21 cellular contexts compared by ENCODE assay signal in the genomic region with DNA sequence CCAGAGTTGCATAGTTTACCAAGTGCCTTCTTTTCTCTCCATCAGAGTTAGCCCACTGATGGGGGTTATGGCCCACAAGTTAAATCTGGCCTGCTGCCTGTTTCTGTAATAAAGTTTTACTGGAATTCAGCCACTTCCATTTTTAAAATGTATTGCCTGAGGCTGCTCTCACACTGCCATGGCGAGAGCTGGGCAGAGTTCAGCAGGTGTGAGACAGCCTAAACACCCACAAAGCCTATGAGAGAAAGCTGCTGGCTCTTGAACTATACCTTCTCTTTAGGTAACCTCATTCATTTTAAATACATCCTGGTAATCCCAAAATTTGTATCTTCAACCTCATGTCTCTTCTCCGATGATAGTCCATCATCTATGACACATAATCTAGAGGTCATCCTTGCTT.
A peak's percentile ranks its signal among the peaks of the same experiment; 100 is the strongest.
DNase-seq lines count a peak whose midpoint lies in the region; ATAC-seq, FAIRE-seq and TF ChIP-seq lines count a peak whose summit lies in the region.
"Had no signal": no experiment of that assay in that cellular context is flagged by ENCODE, and none has a peak within 500 bp of the region (broad histone marks: within the 10 kb centered on the region; RNA-seq: fewer than 3 reads in every experiment).

No MANE protein-coding gene starts in this region.

- H3K27me3 ChIP-seq in HepG2 (ENCODE audit: control insufficient read depth in 1 of 2, insufficient read depth in 2 of 2, low read length in 2 of 2) (no peaks in the 10 kb centered on the region), right lobe of liver (no peaks in the 10 kb centered on the region)
- H3K27me3 ChIP-seq: BE2C, Peyer's patch, SJCRH30 had no signal

- TF ChIP-seq EP300 in HepG2 (IDR thresholded peaks at IDR 0.05; ENCODE audit: low read depth in 2 of 2, low read length in 2 of 2) (no peak), HepG2 (CRISPR knock-in tag; IDR thresholded peaks at IDR 0.05; ENCODE audit: borderline replicate concordance) (no peak)

- no peak overlapping the region for H3K4me2 ChIP-seq in HepG2 (ENCODE audit: low read depth, low read length)
- H3K4me2 ChIP-seq: A549 had no signal

- no peak for TF ChIP-seq CTCF in HepG2 (CRISPR knock-in tag; IDR thresholded peaks at IDR 0.05)
- TF ChIP-seq CTCF in right lobe of liver (IDR thresholded peaks at IDR 0.05), result no peak
- no peak for TF ChIP-seq CTCF in mucosa of descending colon (IDR thresholded peaks at IDR 0.05)

- H3K4me3 ChIP-seq in HepG2 (replicated peaks in 1 of 3; ENCODE audit: insufficient read depth in 1 of 3, low read depth in 2 of 3, low read length in 3 of 3) (no peak overlapping the region), right lobe of liver (no peak overlapping the region), SK-N-MC (no peak overlapping the region), mucosa of descending colon (no peak overlapping the region)
- H3K4me3 ChIP-seq: A549, Peyer's patch, SJCRH30 had no signal

- CTCF ChIA-PET in HepG2 (lab: Yijun Ruan, JAX; ENCODE audit: low intra/inter-chr PET ratio, low total read pairs), result no interaction called here

- H3K36me3 ChIP-seq in HepG2 (replicated peaks in 1 of 2; ENCODE audit: control insufficient read depth in 1 of 2, insufficient read depth in 2 of 2, low read length in 2 of 2) (peaks cover 18 to 69% of the 10 kb centered on the region in 2 experiments), right lobe of liver (peaks cover 0 to 14% (median 0%) of the 10 kb centered on the region in 4 donors), SK-N-MC (ENCODE audit: insufficient read depth, low read length) (peaks cover 33% of the 10 kb centered on the region), mucosa of descending colon (ENCODE audit: low read depth) (no peaks in the 10 kb centered on the region)

- POLR2A ChIA-PET in HepG2 (lab: Yijun Ruan, JAX), result no interaction called here

- intact Hi-C loops in HepG2 (cut with micrococcal nuclease; ENCODE audit: unreplicated experiment) (no loop called here), right lobe of liver (cut with DNase I) (no loop called here), mucosa of descending colon (cut with DNase I, micrococcal nuclease) (no loop called here)

- H3K4me1 ChIP-seq in HepG2 (ENCODE audit: insufficient read depth, low read length), result no peaks in the 10 kb centered on the region
- H3K4me1 ChIP-seq in right lobe of liver, result peaks cover 0 to 4% (median 0%) of the 10 kb centered on the region in 4 donors
- no peaks in the 10 kb centered on the region for H3K4me1 ChIP-seq in mucosa of descending colon (ENCODE audit: low read depth)
- H3K4me1 ChIP-seq: BE2C, Peyer's patch, SJCRH30 had no signal

- no peak for FAIRE-seq in HepG2 (lab: Jason Lieb, UNC)
- FAIRE-seq: A549, GM12891, H1, HTR-8/SVneo had no signal

- in situ Hi-C loops in HepG2 (cut with HindIII; ENCODE audit: extremely low pct_ligation_motif_present, low pct_unique_long_range_greater_than_20kb), result no loop called here

- ATAC-seq in HepG2 (no peak), right lobe of liver (no peak), mucosa of descending colon (peak; percentile 56), HG03469 (IDR thresholded peaks at IDR 0.05; ENCODE audit: unreplicated experiment) (no peak), GM19452 (IDR thresholded peaks at IDR 0.05; ENCODE audit: unreplicated experiment) (no peak)
- ATAC-seq: A549, HCT116 had no signal

- WGBS in HepG2 (ENCODE audit: low lambda C conversion rate), result 100% methylated on average over 2 of the region's 2 CpGs
- 88% methylated on average over 2 of the region's 2 CpGs for WGBS in right lobe of liver (ENCODE audit: insufficient coverage, low coverage, low lambda C conversion rate, missing lambda C conversion rate)

- DNase-seq in HepG2 (ENCODE audit: low spot score) (no peak), right lobe of liver (no peak), SK-N-MC (ENCODE audit: low read depth, low spot score) (no peak), mucosa of descending colon (no peak), glomerular visceral epithelial cell (ENCODE audit: extremely low spot score) (no peak), amygdala (lab: John Stamatoyannopoulos, UW) (no peak)
- DNase-seq: BE2C, DND-41, MV-4-11, NCI-H1694, NCI-H446 treated with DMSO at 0.1 percent for 48 hours, NCI-H774, Peyer's patch, SJCRH30 had no signal

- H3K9ac ChIP-seq in HepG2 (ENCODE audit: insufficient read depth, low read depth, low read length) (no peak overlapping the region), SK-N-MC (ENCODE audit: insufficient read length) (no peak overlapping the region)

- H3K79me2 ChIP-seq in HepG2 (ENCODE audit: insufficient read depth, low read length), result no peaks in the 10 kb centered on the region

- H3K9me3 ChIP-seq in HepG2 (ENCODE audit: low read length) (no peaks in the 10 kb centered on the region), right lobe of liver (no peaks in the 10 kb centered on the region), SK-N-MC (ENCODE audit: low read depth, low read length) (no peaks in the 10 kb centered on the region), mucosa of descending colon (no peaks in the 10 kb centered on the region)
- H3K9me3 ChIP-seq: A549, BE2C, Peyer's patch, SJCRH30 had no signal

- H3K27ac ChIP-seq in HepG2 (ENCODE audit: extremely low read length, insufficient read depth, low read length) (no peak overlapping the region), right lobe of liver (no peak overlapping the region), SK-N-MC (0 out of 2 replicates have a peak overlapping the region, but pooled peaks have one; percentile 12)
- H3K27ac ChIP-seq: A549, Peyer's patch, SJCRH30 had no signal

- no peak for TF ChIP-seq RAD21 in HepG2 (CRISPR knock-in tag; IDR thresholded peaks at IDR 0.05)

- H4K20me1 ChIP-seq in HepG2 (ENCODE audit: insufficient read depth, low read length), result no peaks in the 10 kb centered on the region

- H2AFZ ChIP-seq in HepG2 (ENCODE audit: low read length), result no peak overlapping the region

- TF ChIP-seq POLR2A in HepG2 (IDR thresholded peaks at IDR 0.05; ENCODE audit: insufficient read depth in 1 of 2, low read depth in 2 of 2, low read length in 2 of 2), result no peak
- TF ChIP-seq POLR2A in right lobe of liver (IDR thresholded peaks at IDR 0.05), result no peak

- BruUV-seq in HepG2 (replicated peaks; lab: Mats Ljungman, UMichigan), result TSS peak; percentile 7

TF ChIP-seq in HepG2, 621 proteins besides CTCF, POLR2A, EP300 and RAD21 (continues in another document):
- TF ChIP-seq NPAS2 (CRISPR knock-in tag; IDR thresholded peaks at IDR 0.05; ENCODE audit: borderline replicate concordance), result no peak
- no peak for TF ChIP-seq POLR2G (IDR thresholded peaks at IDR 0.05; ENCODE audit: low read depth, low read length)
- TF ChIP-seq ZNF589 (CRISPR knock-in tag; conservative IDR thresholded peaks at IDR 0.05), result no peak
- TF ChIP-seq, protein P1, sequence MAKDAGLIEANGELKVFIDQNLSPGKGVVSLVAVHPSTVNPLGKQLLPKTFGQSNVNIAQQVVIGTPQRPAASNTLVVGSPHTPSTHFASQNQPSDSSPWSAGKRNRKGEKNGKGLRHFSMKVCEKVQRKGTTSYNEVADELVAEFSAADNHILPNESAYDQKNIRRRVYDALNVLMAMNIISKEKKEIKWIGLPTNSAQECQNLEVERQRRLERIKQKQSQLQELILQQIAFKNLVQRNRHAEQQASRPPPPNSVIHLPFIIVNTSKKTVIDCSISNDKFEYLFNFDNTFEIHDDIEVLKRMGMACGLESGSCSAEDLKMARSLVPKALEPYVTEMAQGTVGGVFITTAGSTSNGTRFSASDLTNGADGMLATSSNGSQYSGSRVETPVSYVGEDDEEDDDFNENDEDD (CRISPR knock-in tag; IDR thresholded peaks at IDR 0.05; ENCODE audit: borderline replicate concordance), result no peak
- TF ChIP-seq, protein P2, sequence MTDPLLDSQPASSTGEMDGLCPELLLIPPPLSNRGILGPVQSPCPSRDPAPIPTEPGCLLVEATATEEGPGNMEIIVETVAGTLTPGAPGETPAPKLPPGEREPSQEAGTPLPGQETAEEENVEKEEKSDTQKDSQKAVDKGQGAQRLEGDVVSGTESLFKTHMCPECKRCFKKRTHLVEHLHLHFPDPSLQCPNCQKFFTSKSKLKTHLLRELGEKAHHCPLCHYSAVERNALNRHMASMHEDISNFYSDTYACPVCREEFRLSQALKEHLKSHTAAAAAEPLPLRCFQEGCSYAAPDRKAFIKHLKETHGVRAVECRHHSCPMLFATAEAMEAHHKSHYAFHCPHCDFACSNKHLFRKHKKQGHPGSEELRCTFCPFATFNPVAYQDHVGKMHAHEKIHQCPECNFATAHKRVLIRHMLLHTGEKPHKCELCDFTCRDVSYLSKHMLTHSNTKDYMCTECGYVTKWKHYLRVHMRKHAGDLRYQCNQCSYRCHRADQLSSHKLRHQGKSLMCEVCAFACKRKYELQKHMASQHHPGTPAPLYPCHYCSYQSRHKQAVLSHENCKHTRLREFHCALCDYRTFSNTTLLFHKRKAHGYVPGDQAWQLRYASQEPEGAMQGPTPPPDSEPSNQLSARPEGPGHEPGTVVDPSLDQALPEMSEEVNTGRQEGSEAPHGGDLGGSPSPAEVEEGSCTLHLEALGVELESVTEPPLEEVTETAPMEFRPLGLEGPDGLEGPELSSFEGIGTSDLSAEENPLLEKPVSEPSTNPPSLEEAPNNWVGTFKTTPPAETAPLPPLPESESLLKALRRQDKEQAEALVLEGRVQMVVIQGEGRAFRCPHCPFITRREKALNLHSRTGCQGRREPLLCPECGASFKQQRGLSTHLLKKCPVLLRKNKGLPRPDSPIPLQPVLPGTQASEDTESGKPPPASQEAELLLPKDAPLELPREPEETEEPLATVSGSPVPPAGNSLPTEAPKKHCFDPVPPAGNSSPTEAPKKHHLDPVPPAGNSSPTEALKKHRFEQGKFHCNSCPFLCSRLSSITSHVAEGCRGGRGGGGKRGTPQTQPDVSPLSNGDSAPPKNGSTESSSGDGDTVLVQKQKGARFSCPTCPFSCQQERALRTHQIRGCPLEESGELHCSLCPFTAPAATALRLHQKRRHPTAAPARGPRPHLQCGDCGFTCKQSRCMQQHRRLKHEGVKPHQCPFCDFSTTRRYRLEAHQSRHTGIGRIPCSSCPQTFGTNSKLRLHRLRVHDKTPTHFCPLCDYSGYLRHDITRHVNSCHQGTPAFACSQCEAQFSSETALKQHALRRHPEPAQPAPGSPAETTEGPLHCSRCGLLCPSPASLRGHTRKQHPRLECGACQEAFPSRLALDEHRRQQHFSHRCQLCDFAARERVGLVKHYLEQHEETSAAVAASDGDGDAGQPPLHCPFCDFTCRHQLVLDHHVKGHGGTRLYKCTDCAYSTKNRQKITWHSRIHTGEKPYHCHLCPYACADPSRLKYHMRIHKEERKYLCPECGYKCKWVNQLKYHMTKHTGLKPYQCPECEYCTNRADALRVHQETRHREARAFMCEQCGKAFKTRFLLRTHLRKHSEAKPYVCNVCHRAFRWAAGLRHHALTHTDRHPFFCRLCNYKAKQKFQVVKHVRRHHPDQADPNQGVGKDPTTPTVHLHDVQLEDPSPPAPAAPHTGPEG (CRISPR knock-in tag; IDR thresholded peaks at IDR 0.05), result no peak
- TF ChIP-seq NR3C1 (CRISPR knock-in tag; IDR thresholded peaks at IDR 0.05), result no peak
- TF ChIP-seq NKX3-1 (CRISPR knock-in tag; IDR thresholded peaks at IDR 0.05), result no peak
- TF ChIP-seq ZNF563 (CRISPR knock-in tag; IDR thresholded peaks at IDR 0.05), result no peak
- no peak for TF ChIP-seq SALL2 (CRISPR knock-in tag; IDR thresholded peaks at IDR 0.05)
- TF ChIP-seq ZNF205 (CRISPR knock-in tag; IDR thresholded peaks at IDR 0.05), result no peak
- TF ChIP-seq YY1 (IDR thresholded peaks at IDR 0.05; ENCODE audit: insufficient read depth, insufficient replicate concordance, low read depth, low read length), result no peak
